ENCODE assay signal across 1 cellular context in genomic region chr2:213187386-213187785, GRCh38.
TF ChIP-seq lines count a peak whose summit lies in the region.

No MANE protein-coding gene starts in this region.

TF ChIP-seq in liver, 16 proteins besides CTCF, POLR2A, EP300 and RAD21:
- TF ChIP-seq JUND (IDR thresholded peaks at IDR 0.05) (peak; percentile 36 to 56), HNF4A (conservative IDR thresholded peaks at IDR 0.05) (peak; percentile 80 to 89), HNF4G (IDR thresholded peaks at IDR 0.05) (peak; percentile 34), MAX (IDR thresholded peaks at IDR 0.05) (no peak), ATF3 (IDR thresholded peaks at IDR 0.05) (peak; percentile 17)
